Comparison of ENCODE assay signal across 8 cellular contexts in the genomic region with DNA sequence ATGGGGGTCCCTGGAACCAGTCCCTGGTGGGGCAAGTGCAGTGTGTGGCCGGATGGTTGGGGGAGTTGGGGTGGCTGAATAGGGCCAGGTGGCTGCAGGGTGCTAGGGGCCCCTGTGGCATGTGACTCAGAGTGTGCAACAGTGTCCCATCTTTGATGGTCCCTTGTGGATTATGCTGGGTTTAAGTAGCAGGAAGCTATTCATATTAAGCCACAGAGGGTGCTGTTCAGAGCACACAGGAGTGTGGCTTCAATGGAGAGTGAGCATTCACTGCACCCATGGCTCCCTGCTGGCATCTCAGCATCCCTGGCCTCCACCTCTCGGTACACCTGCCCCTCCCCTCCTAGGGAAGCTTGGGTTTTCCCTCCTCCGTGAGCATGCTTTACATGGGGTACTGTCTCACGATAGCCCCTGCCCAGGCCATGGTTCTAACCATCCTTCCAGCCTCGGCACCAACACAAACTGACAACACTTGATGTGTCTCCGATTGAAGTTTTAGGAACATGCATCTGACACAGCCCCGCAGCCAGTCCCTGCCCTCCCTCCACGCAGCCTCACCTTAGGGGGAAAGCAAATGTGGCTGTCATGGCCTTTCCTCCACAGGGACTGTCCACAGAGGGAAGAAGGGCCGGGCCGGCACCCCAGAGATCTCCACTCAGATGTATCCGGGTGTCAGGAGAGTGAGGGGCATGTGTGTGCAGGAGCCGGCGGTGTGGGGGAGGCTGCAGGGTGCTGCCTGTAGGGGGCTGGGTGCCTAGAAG. TPM values are rescaled to one million over a fixed set of nuclear protein-coding genes. Genes with fewer than 3 reads are reported as not detected.
DNase-seq lines count a peak whose midpoint lies in the region; ATAC-seq, FAIRE-seq and TF ChIP-seq lines count a peak whose summit lies in the region.

No MANE protein-coding gene starts in this region.

- H3K27ac ChIP-seq in SU-DHL-6 (ENCODE audit: low read depth, low read length) (no peak overlapping the region), small intestine (ENCODE audit: low read depth in 1 of 2, low read length in 1 of 2) (no peak overlapping the region)

- no peaks in the 10 kb centered on the region for H4K20me1 ChIP-seq in SU-DHL-6 (ENCODE audit: low read depth, low read length)

- no peaks in the 10 kb centered on the region for H3K79me2 ChIP-seq in SU-DHL-6 (ENCODE audit: insufficient read depth, low read length)

- H3K4me3 ChIP-seq in GM06990 (replicated peaks; ENCODE audit: low read depth, low read length) (no peak overlapping the region), SU-DHL-6 (ENCODE audit: insufficient read depth, low read length, poor library complexity, severe bottlenecking) (no peak overlapping the region), small intestine (ENCODE audit: low read depth in 1 of 2, low read length in 2 of 2) (peak overlapping the region in 1 of 2 donors; percentile 21)

- no peaks in the 10 kb centered on the region for H3K9me2 ChIP-seq in SU-DHL-6 (replicated peaks; ENCODE audit: insufficient read depth, low read length)

- no peaks in the 10 kb centered on the region for H3F3A ChIP-seq in SU-DHL-6 (ENCODE audit: insufficient read depth)

- H3K36me3 ChIP-seq in GM06990 (ENCODE audit: control insufficient read depth, insufficient read depth, low read length), result peaks cover 21% of the 10 kb centered on the region
- no peaks in the 10 kb centered on the region for H3K36me3 ChIP-seq in SU-DHL-6 (ENCODE audit: low read length)
- peaks cover 0 to 10% of the 10 kb centered on the region in 2 donors for H3K36me3 ChIP-seq in small intestine (ENCODE audit: control insufficient read depth in 2 of 2, insufficient read depth in 2 of 2, low read length in 2 of 2)

- H3K9ac ChIP-seq in SU-DHL-6 (ENCODE audit: low read length), result no peak overlapping the region

- FAIRE-seq in small intestine (lab: Jason Lieb, UNC), result no peak

- TF ChIP-seq CTCF in GM06990 (IDR thresholded peaks at IDR 0.05; ENCODE audit: insufficient read depth, low read length, poor library complexity, severe bottlenecking), result peak; percentile 32
- TF ChIP-seq CTCF in SU-DHL-6 (IDR thresholded peaks at IDR 0.05; ENCODE audit: insufficient read depth, low read length, poor library complexity, severe bottlenecking), result no peak

- DNase-seq in GM06990 (ENCODE audit: extremely low read depth, insufficient read length) (peak; percentile 62), hepatic stellate cell (ENCODE audit: low spot score) (peak; percentile 42), DMS79 treated with DMSO at 0.1 percent for 48 hours (lab: John Stamatoyannopoulos, UW) (no peak), small intestine (no peak)
- DNase-seq in stimulated activated naive CD4-positive, alpha-beta T cell (lab: John Stamatoyannopoulos, UW), result no peak

- H3K4me2 ChIP-seq in SU-DHL-6 (ENCODE audit: low read depth, low read length, poor library complexity, severe bottlenecking), result peak overlapping the region; percentile 22

- H2AFZ ChIP-seq in SU-DHL-6 (ENCODE audit: low read depth, low read length, severe bottlenecking), result no peak overlapping the region

- H3K4me1 ChIP-seq in small intestine (ENCODE audit: control insufficient read depth in 2 of 2, insufficient read depth in 1 of 2, low read depth in 1 of 2, low read length in 1 of 2), result no peaks in the 10 kb centered on the region

- peak; percentile 55 for ATAC-seq in GM19372 (IDR thresholded peaks at IDR 0.05; ENCODE audit: low read depth, unreplicated experiment)
- ATAC-seq in HG03280 (IDR thresholded peaks at IDR 0.05; ENCODE audit: unreplicated experiment), result peak; percentile 53

- H3K27me3 ChIP-seq in GM06990 (replicated peaks; ENCODE audit: control insufficient read depth, insufficient read depth, low read length) (no peaks in the 10 kb centered on the region), SU-DHL-6 (ENCODE audit: low read length) (no peaks in the 10 kb centered on the region), small intestine (ENCODE audit: control insufficient read depth in 2 of 2, insufficient read depth in 2 of 2, low read length in 2 of 2) (no peaks in the 10 kb centered on the region)

- WGBS in small intestine, 3 donors, result 32 to 41% (median 32%) methylated on average over 13 of the region's 13 CpGs

- H3K9me3 ChIP-seq in SU-DHL-6 (ENCODE audit: insufficient read depth, low read length) (no peaks in the 10 kb centered on the region), small intestine (ENCODE audit: control insufficient read depth, low read depth) (no peaks in the 10 kb centered on the region)

RNA-seq across cellular contexts. Expression of gene PPIF, which starts 30.4 kb away (rescaled TPM):
- 10 to 100 TPM; 35.3 to 71.5 (median 42.7) TPM for polyA plus RNA-seq in small intestine

Comparison
In these comparisons a context has a peak if more than half of its experiments do, and no peak if none do; other contexts are left out.
1. DNase-seq: peak in GM06990 (single experiment) and hepatic stellate cell (single experiment); none in DMS79 treated with DMSO at 0.1 percent for 48 hours (single experiment), small intestine (single experiment) and stimulated activated naive CD4-positive, alpha-beta T cell (0 of 6).